8 cellular contexts compared by ENCODE assay signal in genomic region chr22:20507253-20508066, GRCh38. TPM values are rescaled to one million over a fixed set of nuclear protein-coding genes. Genes with fewer than 3 reads are reported as not detected.
DNase-seq lines count a peak whose midpoint lies in the region; ATAC-seq and TF ChIP-seq lines count a peak whose summit lies in the region.

MED15 (plus strand) TSS chr22:20507610; CDS start chr22:20507679, 69 bp downstream.

- H3K27me3 ChIP-seq in rectal smooth muscle tissue (ENCODE audit: control insufficient read depth, insufficient read depth, low read length) (no peaks in the 10 kb centered on the region), aorta (ENCODE audit: control insufficient read depth in 1 of 2, insufficient read depth in 2 of 2, low read length in 1 of 2) (no peaks in the 10 kb centered on the region)

- WGBS in aorta, 2 donors: 1% methylated on average over 54 to 58 of the region's 58 CpGs

- no peaks in the 10 kb centered on the region for H3K36me3 ChIP-seq in rectal smooth muscle tissue (ENCODE audit: control insufficient read depth, insufficient read depth, low read length)
- no peaks in the 10 kb centered on the region for H3K36me3 ChIP-seq in aorta (ENCODE audit: control insufficient read depth in 1 of 2, insufficient read depth in 2 of 2, low read length in 1 of 2)

- H3K9ac ChIP-seq in rectal smooth muscle tissue (ENCODE audit: low read length): peak within 1 kb of the TSS; percentile 92

- no peak for TF ChIP-seq CTCF in GM13976 (IDR thresholded peaks at IDR 0.05; ENCODE audit: borderline replicate concordance, control extremely low read depth, extremely low read depth, insufficient read depth, missing control alignments)

- H3K4me3 ChIP-seq in rectal smooth muscle tissue (ENCODE audit: low read length) (peak within 1 kb of the TSS; percentile 79), aorta (ENCODE audit: low read length in 2 of 2) (peak within 1 kb of the TSS; percentile 47 to 79)

- intact Hi-C loops in T-helper 2 cell treated with Interferon-gamma antibody and Interleukin-4, amounts not matched to agents 100 ng/mL and 5 ng/mL, for 36 hours (cut with micrococcal nuclease): loop anchor here (1.0 to 10.0 kb wide), 3 partner anchors 60 to 351 kb away; partner anchors contain the start of genes DGCR6L and PI4KA
- intact Hi-C loops in aorta (cut with DNase I): loop anchor here (5.0 to 10.0 kb wide), 2 partner anchors 47 to 50 kb away; no protein-coding TSS in a partner anchor

- H3K27ac ChIP-seq in rectal smooth muscle tissue (ENCODE audit: low read depth, low read length) (peak within 1 kb of the TSS; percentile 95), aorta (ENCODE audit: low read depth in 1 of 2, low read length in 2 of 2) (peak within 1 kb of the TSS; percentile 53 to 95)

- H3K4me1 ChIP-seq in rectal smooth muscle tissue (ENCODE audit: control insufficient read depth, insufficient read depth, low read length) (peaks cover 17% of the 10 kb centered on the region), aorta (ENCODE audit: control insufficient read depth in 1 of 2, insufficient read depth in 2 of 2, low read length in 2 of 2) (peaks cover 3 to 5% of the 10 kb centered on the region in 2 donors)

- in situ Hi-C loops in GM13976 (cut with MboI; ENCODE audit: low sequenced_read_pairs, unreplicated experiment): no loop called here

- DNase-seq in GM13976 (ENCODE audit: low spot score) (peak; percentile 94), NCI-H1930 (lab: John Stamatoyannopoulos, UW) (peak; percentile 79 to 82), anterior cingulate cortex (lab: John Stamatoyannopoulos, UW) (peak in 57 of 58 donors; percentile 41 to 93 (median 85)), hepatic stellate cell (ENCODE audit: low spot score) (peak; percentile 86), aorta (peak; percentile 95 to 96)

- no peaks in the 10 kb centered on the region for H3K9me3 ChIP-seq in aorta (ENCODE audit: control insufficient read depth, low read length)

- ATAC-seq in HG02840 (IDR thresholded peaks at IDR 0.05; ENCODE audit: low FRiP score, unreplicated experiment) (peak; percentile 68), aorta (ENCODE audit: low FRiP score) (peak; percentile 95)

RNA-seq across cellular contexts. Expression of gene MED15, which starts in this region (rescaled TPM):
- total RNA-seq in T-helper 2 cell treated with Interferon-gamma antibody and Interleukin-4, amounts not matched to agents 100 ng/mL and 5 ng/mL, for 36 hours: 148 and 149 TPM in 2 replicates
- total RNA-seq in aorta: 100 to 1,000 TPM in 1 of 2 donors, 10 to 100 TPM in 1; 93.7 to 119 TPM
- polyA plus RNA-seq in aorta: 100 to 1,000 TPM in 1 of 2 donors, 10 to 100 TPM in 1; 23.5 to 100 TPM

Comparison
In these comparisons a context has a peak if more than half of its experiments do, and no peak if none do; other contexts are left out.
1. Peak in every context shown above with its lines: DNase-seq, ATAC-seq, H3K4me3 ChIP-seq and H3K27ac ChIP-seq.